In genomic region chr6:18039481-18039880, GRCh38 we compare ENCODE assay signal across 26 cellular contexts. TPM values are rescaled to one million over a fixed set of nuclear protein-coding genes. Genes with fewer than 3 reads are reported as not detected.
"Had no signal": no experiment of that assay in that cellular context is flagged by ENCODE, and none has a peak within 500 bp of the region (broad histone marks: within the 10 kb centered on the region; RNA-seq: fewer than 3 reads in every experiment).

No MANE protein-coding gene starts in this region.

- H3K4me1 Mint-ChIP-seq: activated CD4-positive, alpha-beta T cell treated with anti-CD3 and anti-CD28 coated beads, Interleukin-2, amount 10 ng/mL, durations not matched to agents 24 days and 14 days; activated naive CD4-positive, alpha-beta T cell treated with anti-CD3 and anti-CD28 coated beads, Interleukin-2, amount 10 ng/mL, durations not matched to agents 7 days and 5 days; activated naive CD8-positive, alpha-beta T cell treated with anti-CD3 and anti-CD28 coated beads, Interleukin-2, amount 10 ng/mL, durations not matched to agents 7 days and 5 days; naive thymus-derived CD8-positive, alpha-beta T cell; stimulated activated naive B cell treated with anti-CD40 and anti-IgM and Interleukin-4, amounts not matched to agents 10 μg/mL and 1 μg/mL and 100 μg/mL, for 72 hours had no signal

- DNase-seq: activated CD4-positive, alpha-beta memory T cell treated with anti-CD3 and anti-CD28 coated beads for 36 hours; activated CD4-positive, alpha-beta T cell treated with anti-CD3 and anti-CD28 coated beads, Interleukin-2, amount 10 ng/mL, durations not matched to agents 24 days and 14 days; activated CD4-positive, CD25-positive, alpha-beta regulatory T cell treated with anti-CD3 and anti-CD28 coated beads, Interleukin-2, amount 50 U/mL, for 72 hours; activated CD8-positive, alpha-beta memory T cell treated with anti-CD3 and anti-CD28 coated beads, Interleukin-2, amount 50 U/mL, for 4 hours; activated effector memory CD4-positive, alpha-beta T cell treated with anti-CD3 and anti-CD28 coated beads, Interleukin-2, amount 50 U/mL, for 16 hours; activated naive CD4-positive, alpha-beta T cell treated with anti-CD3 and anti-CD28 coated beads, Interleukin-2, amount 10 ng/mL, durations not matched to agents 7 days and 5 days; activated naive CD8-positive, alpha-beta T cell treated with anti-CD3 and anti-CD28 coated beads, Interleukin-2, amount 10 ng/mL, durations not matched to agents 7 days and 5 days; activated T-cell treated with anti-CD3 and anti-CD28 coated beads, Interleukin-2, amount 50 U/mL, for 1 hour; caudate nucleus; cortex of kidney; effector memory CD8-positive, alpha-beta T cell; islet precursor cell; left cardiac atrium; left ventricle myocardium superior; midbrain; naive thymus-derived CD8-positive, alpha-beta T cell; nucleus accumbens; posterior cingulate gyrus; right cardiac atrium; stimulated activated CD4-positive, alpha-beta T cell treated with anti-CD3 and anti-CD28 coated beads, Interleukin-15, amount 100 ng/mL, for 24 hours; stimulated activated CD4-positive, alpha-beta T cell treated with anti-CD3 and anti-CD28 coated beads, Interleukin-2, amount 100 ng/mL, for 24 hours; stimulated activated naive B cell treated with anti-CD40 and anti-IgM and Interleukin-4, amounts not matched to agents 10 μg/mL and 1 μg/mL and 100 μg/mL, for 72 hours; T-helper 2 cell; transverse colon had no signal

- H3K4me3 ChIP-seq: transverse colon had no signal

- H3K36me3 ChIP-seq: transverse colon had no signal

- ATAC-seq: effector memory CD8-positive, alpha-beta T cell; left cardiac atrium; left ventricle myocardium superior; naive thymus-derived CD8-positive, alpha-beta T cell; right cardiac atrium had no signal

- H3K9me3 ChIP-seq: transverse colon had no signal

- H3K27me3 ChIP-seq: transverse colon had no signal

- H3K27ac ChIP-seq: transverse colon had no signal

- H3K27ac Mint-ChIP-seq: activated CD4-positive, alpha-beta memory T cell treated with anti-CD3 and anti-CD28 coated beads for 36 hours; activated CD4-positive, alpha-beta T cell treated with anti-CD3 and anti-CD28 coated beads, Interleukin-2, amount 10 ng/mL, durations not matched to agents 24 days and 14 days; activated naive CD4-positive, alpha-beta T cell treated with anti-CD3 and anti-CD28 coated beads, Interleukin-2, amount 10 ng/mL, durations not matched to agents 7 days and 5 days; activated naive CD8-positive, alpha-beta T cell treated with anti-CD3 and anti-CD28 coated beads, Interleukin-2, amount 10 ng/mL, durations not matched to agents 7 days and 5 days; activated T-helper 1 cell treated with anti-CD3 and anti-CD28 coated beads, Interleukin-12 subunit alpha, Interleukin-12 subunit beta, Interleukin-2, Interleukin-4 antibody, amounts not matched to agents 30 ng/mL and 10 ng/mL and 1 ng/mL, durations not matched to agents 14 hours and 24 hours and 36 hours; effector memory CD8-positive, alpha-beta T cell; stimulated activated naive B cell treated with anti-CD40 and anti-IgM and Interleukin-4, amounts not matched to agents 10 μg/mL and 1 μg/mL and 100 μg/mL, for 72 hours had no signal

- H3K36me3 Mint-ChIP-seq: activated CD4-positive, alpha-beta memory T cell treated with anti-CD3 and anti-CD28 coated beads for 36 hours; activated naive CD4-positive, alpha-beta T cell treated with anti-CD3 and anti-CD28 coated beads, Interleukin-2, amount 10 ng/mL, durations not matched to agents 7 days and 5 days; activated naive CD8-positive, alpha-beta T cell treated with anti-CD3 and anti-CD28 coated beads, Interleukin-2, amount 10 ng/mL, durations not matched to agents 7 days and 5 days; naive thymus-derived CD8-positive, alpha-beta T cell; stimulated activated naive B cell treated with anti-CD40 and anti-IgM and Interleukin-4, amounts not matched to agents 10 μg/mL and 1 μg/mL and 100 μg/mL, for 72 hours had no signal

- H3K4me3 Mint-ChIP-seq: activated CD4-positive, alpha-beta memory T cell treated with anti-CD3 and anti-CD28 coated beads for 36 hours; activated CD4-positive, alpha-beta T cell treated with anti-CD3 and anti-CD28 coated beads, Interleukin-2, amount 10 ng/mL, durations not matched to agents 24 days and 14 days; activated naive CD4-positive, alpha-beta T cell treated with anti-CD3 and anti-CD28 coated beads, Interleukin-2, amount 10 ng/mL, durations not matched to agents 7 days and 5 days; activated naive CD8-positive, alpha-beta T cell treated with anti-CD3 and anti-CD28 coated beads, Interleukin-2, amount 10 ng/mL, durations not matched to agents 7 days and 5 days; activated T-helper 1 cell treated with anti-CD3 and anti-CD28 coated beads, Interleukin-12 subunit alpha, Interleukin-12 subunit beta, Interleukin-2, Interleukin-4 antibody, amounts not matched to agents 30 ng/mL and 10 ng/mL and 1 ng/mL, durations not matched to agents 14 hours and 24 hours and 36 hours; effector memory CD8-positive, alpha-beta T cell; naive thymus-derived CD8-positive, alpha-beta T cell; neural crest cell; stimulated activated naive B cell treated with anti-CD40 and anti-IgM and Interleukin-4, amounts not matched to agents 10 μg/mL and 1 μg/mL and 100 μg/mL, for 72 hours had no signal

- H3K27me3 Mint-ChIP-seq: stimulated activated naive B cell treated with anti-CD40 and anti-IgM and Interleukin-4, amounts not matched to agents 10 μg/mL and 1 μg/mL and 100 μg/mL, for 72 hours had no signal

- H3K9me3 Mint-ChIP-seq: activated CD4-positive, alpha-beta memory T cell treated with anti-CD3 and anti-CD28 coated beads for 36 hours; activated CD4-positive, alpha-beta T cell treated with anti-CD3 and anti-CD28 coated beads, Interleukin-2, amount 10 ng/mL, durations not matched to agents 24 days and 14 days; activated naive CD4-positive, alpha-beta T cell treated with anti-CD3 and anti-CD28 coated beads, Interleukin-2, amount 10 ng/mL, durations not matched to agents 7 days and 5 days; activated naive CD8-positive, alpha-beta T cell treated with anti-CD3 and anti-CD28 coated beads, Interleukin-2, amount 10 ng/mL, durations not matched to agents 7 days and 5 days; activated T-helper 1 cell treated with anti-CD3 and anti-CD28 coated beads, Interleukin-12 subunit alpha, Interleukin-12 subunit beta, Interleukin-2, Interleukin-4 antibody, amounts not matched to agents 30 ng/mL and 10 ng/mL and 1 ng/mL, durations not matched to agents 14 hours and 24 hours and 36 hours; effector memory CD8-positive, alpha-beta T cell; neural crest cell had no signal

RNA-seq across cellular contexts. Expression of gene KIF13A, which starts 52.0 kb away (rescaled TPM):
- total RNA-seq: activated CD4-positive, alpha-beta T cell treated with anti-CD3 and anti-CD28 coated beads, Interleukin-2, amount 10 ng/mL, durations not matched to agents 24 days and 14 days; activated T-helper 1 cell treated with anti-CD3 and anti-CD28 coated beads, Interleukin-12 subunit alpha, Interleukin-12 subunit beta, Interleukin-2, Interleukin-4 antibody, amounts not matched to agents 30 ng/mL and 10 ng/mL and 1 ng/mL, durations not matched to agents 14 hours and 24 hours and 36 hours had no signal
- polyA plus RNA-seq: naive thymus-derived CD8-positive, alpha-beta T cell had no signal
